In the genomic region with DNA sequence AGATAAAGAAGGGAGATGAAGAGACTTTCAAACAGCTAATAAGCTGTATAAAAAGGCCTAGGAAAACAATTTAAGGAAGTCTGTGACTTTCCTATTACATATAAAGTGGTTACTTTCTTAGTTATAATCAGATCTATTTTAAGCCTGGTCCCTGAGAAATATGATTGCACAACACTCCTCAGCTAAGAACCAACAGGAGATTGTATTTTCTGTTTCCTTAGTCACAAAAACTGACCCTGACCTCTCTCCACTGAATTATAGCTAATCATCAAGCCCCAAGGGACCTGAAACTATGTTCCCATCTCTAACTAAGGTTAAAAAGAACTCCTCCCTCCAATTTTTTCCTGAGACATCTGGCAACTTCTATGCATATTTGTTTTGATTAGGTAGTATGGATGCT, we compare ENCODE assay signal across 9 cellular contexts.
DNase-seq lines count a peak whose midpoint lies in the region; ATAC-seq and TF ChIP-seq lines count a peak whose summit lies in the region.
"Had no signal": no experiment of that assay in that cellular context is flagged by ENCODE, and none has a peak within 500 bp of the region (broad histone marks: within the 10 kb centered on the region; RNA-seq: fewer than 3 reads in every experiment).

No MANE protein-coding gene starts in this region.

- DNase-seq in EH (ENCODE audit: low read depth) (peak; percentile 88), SIG-M5 (lab: John Stamatoyannopoulos, UW) (peak; percentile 2), fibroblast of pulmonary artery (ENCODE audit: low read depth) (peak; percentile 94), pulmonary artery endothelial cell (ENCODE audit: low read depth, low spot score) (peak; percentile 13), NCI-H2227 (lab: John Stamatoyannopoulos, UW; ENCODE audit: unreplicated experiment) (no peak), NCI-H1092 treated with DMSO at 0.1 percent for 48 hours (lab: John Stamatoyannopoulos, UW) (no peak)
- DNase-seq in effector CD8-positive, alpha-beta T cell (lab: John Stamatoyannopoulos, UW), result no peak
- DNase-seq: NCI-H526 had no signal

- no peak overlapping the region for H3K4me3 ChIP-seq in fibroblast of pulmonary artery (replicated peaks; ENCODE audit: low read depth, low read length)

- no peak for ATAC-seq in GM18907 (IDR thresholded peaks at IDR 0.05; ENCODE audit: unreplicated experiment)

- no peak for TF ChIP-seq CTCF in fibroblast of pulmonary artery (IDR thresholded peaks at IDR 0.05; ENCODE audit: low read length, missing control alignments)

Comparison
In these comparisons a context has a peak if more than half of its experiments do, and no peak if none do; other contexts are left out.
1. DNase-seq: peak in EH (single experiment), SIG-M5 (single experiment), fibroblast of pulmonary artery (single experiment) and pulmonary artery endothelial cell (single experiment); none in NCI-H2227 (single experiment), NCI-H1092 treated with DMSO at 0.1 percent for 48 hours (single experiment) and effector CD8-positive, alpha-beta T cell (single experiment).